In genomic region chr9:23798325-23798724, GRCh38 we compare ENCODE assay signal across 31 cellular contexts. TPM values are rescaled to one million over a fixed set of nuclear protein-coding genes. Genes with fewer than 3 reads are reported as not detected.
DNase-seq lines count a peak whose midpoint lies in the region; ATAC-seq, FAIRE-seq and TF ChIP-seq lines count a peak whose summit lies in the region.
"Had no signal": no experiment of that assay in that cellular context is flagged by ENCODE, and none has a peak within 500 bp of the region (broad histone marks: within the 10 kb centered on the region; RNA-seq: fewer than 3 reads in every experiment).

No MANE protein-coding gene starts in this region.

- H3K79me2 ChIP-seq in HepG2 (ENCODE audit: insufficient read depth, low read length) (no peaks in the 10 kb centered on the region), H9 (ENCODE audit: insufficient read depth, low read length) (peaks cover 49% of the 10 kb centered on the region; the same call in 1 of the 2 replicates)

- no peak overlapping the region for H3K27ac Mint-ChIP-seq in H9
- H3K27ac Mint-ChIP-seq: CD14-positive monocyte; CD4-positive, alpha-beta memory T cell; CD4-positive, CD25-positive, alpha-beta regulatory T cell; CD8-positive, alpha-beta memory T cell had no signal

- H3K36me3 ChIP-seq in HepG2 (replicated peaks in 1 of 2; ENCODE audit: control insufficient read depth in 1 of 2, insufficient read depth in 2 of 2, low read length in 2 of 2) (no peaks in the 10 kb centered on the region), right lobe of liver (no peaks in the 10 kb centered on the region), HEK293 (ENCODE audit: control insufficient read depth in 2 of 2, insufficient read depth in 1 of 2, low read length in 2 of 2) (no peaks in the 10 kb centered on the region; a peak in 1 of 3 replicates)
- H3K36me3 ChIP-seq: BE2C, BLaER1 had no signal

- H2BK20ac ChIP-seq in H9 (ENCODE audit: low read depth, low read length, poor library complexity, severe bottlenecking) = no peak overlapping the region

- no peak overlapping the region for H4K91ac ChIP-seq in H9 (ENCODE audit: insufficient read length, low read depth, low read length)

- H3K23ac ChIP-seq in H9 (ENCODE audit: insufficient read length, low read depth, low read length) = no peak overlapping the region

- peaks cover 61 to 63% of the 10 kb centered on the region in 2 experiments for H3K4me1 Mint-ChIP-seq in H9
- H3K4me1 Mint-ChIP-seq: CD14-positive monocyte; CD4-positive, alpha-beta memory T cell; CD4-positive, CD25-positive, alpha-beta regulatory T cell; CD8-positive, alpha-beta memory T cell had no signal

- POLR2A ChIA-PET in HepG2 (lab: Yijun Ruan, JAX) = no interaction called here
- POLR2A ChIA-PET in HEK293 (lab: Yijun Ruan, JAX) = no interaction called here

- H3K27me3 ChIP-seq in HepG2 (ENCODE audit: control insufficient read depth in 1 of 2, insufficient read depth in 2 of 2, low read length in 2 of 2) (no peaks in the 10 kb centered on the region), right lobe of liver (no peaks in the 10 kb centered on the region), H9 (ENCODE audit: insufficient read depth, low read length) (no peaks in the 10 kb centered on the region)
- H3K27me3 ChIP-seq: BE2C, BLaER1 had no signal

- H3K36me3 Mint-ChIP-seq in H9 (ENCODE audit: insufficient read depth in 1 of 3, low read depth in 3 of 3) = no peaks in the 10 kb centered on the region; a peak in 2 of 7 replicates
- H3K36me3 Mint-ChIP-seq: CD14-positive monocyte; CD4-positive, alpha-beta memory T cell; CD4-positive, CD25-positive, alpha-beta regulatory T cell; CD8-positive, alpha-beta memory T cell had no signal

- no peak overlapping the region for H2BK120ac ChIP-seq in H9 (ENCODE audit: low read depth, low read length, poor library complexity, severe bottlenecking)

- H3K27me3 Mint-ChIP-seq in H9 (ENCODE audit: low read depth) = no peaks in the 10 kb centered on the region
- H3K27me3 Mint-ChIP-seq: CD4-positive, alpha-beta memory T cell; CD4-positive, CD25-positive, alpha-beta regulatory T cell; CD8-positive, alpha-beta memory T cell had no signal

- TF ChIP-seq CTCF in HepG2 (CRISPR knock-in tag; IDR thresholded peaks at IDR 0.05) (no peak), right lobe of liver (IDR thresholded peaks at IDR 0.05) (no peak), HEK293 (tag by site-specific recombination; IDR thresholded peaks at IDR 0.05) (no peak), H9 (conservative IDR thresholded peaks at IDR 0.05) (no peak)

- H3K4ac ChIP-seq in H9 (ENCODE audit: low read depth, low read length) = no peak overlapping the region

- no TSS peak for BruUV-seq in HepG2 (replicated peaks; lab: Mats Ljungman, UMichigan)

- no peak for ATAC-seq in HepG2
- no peak for ATAC-seq in right lobe of liver
- ATAC-seq: GM12878 had no signal

- TF ChIP-seq RAD21 in HepG2 (CRISPR knock-in tag; IDR thresholded peaks at IDR 0.05) = no peak

- H3K79me1 ChIP-seq in H9 (ENCODE audit: insufficient read depth, low read depth, low read length, poor library complexity, severe bottlenecking) = peaks cover 11% of the 10 kb centered on the region

- H3T11ph ChIP-seq in H9 (ENCODE audit: low read length) = no peak overlapping the region

- H3K14ac ChIP-seq in H9 (ENCODE audit: insufficient read depth, low read length) = no peak overlapping the region

- no peak overlapping the region for H3K4me3 Mint-ChIP-seq in H9
- H3K4me3 Mint-ChIP-seq: CD14-positive monocyte; CD4-positive, alpha-beta memory T cell; CD4-positive, CD25-positive, alpha-beta regulatory T cell; CD8-positive, alpha-beta memory T cell had no signal

- no peak overlapping the region for H3K18ac ChIP-seq in H9 (ENCODE audit: insufficient read length, low read depth, low read length)

- H3K27ac ChIP-seq in HepG2 (ENCODE audit: extremely low read length, insufficient read depth, low read length) (no peak overlapping the region), right lobe of liver (no peak overlapping the region), HEK293 (ENCODE audit: extremely low read depth, low read depth, low read length) (no peak overlapping the region), H9 (ENCODE audit: insufficient read length, low read depth, low read length) (no peak overlapping the region)
- H3K27ac ChIP-seq: 22Rv1, BLaER1 had no signal

- H3K9ac ChIP-seq in HepG2 (ENCODE audit: insufficient read depth, low read depth, low read length) = no peak overlapping the region
- H3K9ac ChIP-seq in H9 (ENCODE audit: extremely low read depth, insufficient read length, low read length) = no peak overlapping the region
- H3K9ac ChIP-seq: BLaER1 had no signal

- DNase-seq in HepG2 (ENCODE audit: low spot score) (no peak), right lobe of liver (no peak), NCI-H69 (lab: John Stamatoyannopoulos, UW) (peak; percentile 62), putamen (ENCODE audit: low spot score) (peak; percentile 78), H9 (no peak), nucleus accumbens (lab: John Stamatoyannopoulos, UW) (no peak)
- DNase-seq in stimulated activated CD4-positive, alpha-beta T cell treated with anti-CD3 and anti-CD28 coated beads, Interleukin-15, amount 100 ng/mL, for 24 hours = no peak
- DNase-seq: ACHN; BE2C; C1 segment of cervical spinal cord; CD4-positive, alpha-beta memory T cell; CD4-positive, CD25-positive, alpha-beta regulatory T cell; CD8-positive, alpha-beta memory T cell; COR-L47; DMS 273 treated with DMSO at 0.1 percent for 48 hours; DMS153; DMS53; DMS79; DND-41; EL; GDM1 had no signal

- no peak overlapping the region for H4K8ac ChIP-seq in H9 (replicated peaks; ENCODE audit: insufficient read length, low read depth, low read length)

- peaks cover 14% of the 10 kb centered on the region; the same call in 1 of the 2 replicates for H3K9me3 ChIP-seq in HepG2 (ENCODE audit: low read length)
- H3K9me3 ChIP-seq in right lobe of liver = no peaks in the 10 kb centered on the region
- H3K9me3 ChIP-seq in HEK293 (ENCODE audit: control insufficient read depth, insufficient read depth, low read depth, low read length) = no peaks in the 10 kb centered on the region
- no peaks in the 10 kb centered on the region for H3K9me3 ChIP-seq in H9 (ENCODE audit: control insufficient read depth, low read depth, low read length)
- H3K9me3 ChIP-seq: BE2C, BLaER1 had no signal

- FAIRE-seq in HepG2 (lab: Jason Lieb, UNC) = no peak
- FAIRE-seq: GM12878, GM12892, GM18507 had no signal

- H3K56ac ChIP-seq in H9 (ENCODE audit: insufficient read length, low read depth, low read length) = no peak overlapping the region

- no peak overlapping the region for H2BK5ac ChIP-seq in H9 (ENCODE audit: insufficient read length, low read length)

- no peaks in the 10 kb centered on the region for H3K23me2 ChIP-seq in H9 (ENCODE audit: insufficient read length, low read depth, low read length, poor library complexity, severe bottlenecking)

- intact Hi-C loops in HepG2 (cut with micrococcal nuclease; ENCODE audit: unreplicated experiment) = no loop called here
- intact Hi-C loops in right lobe of liver (cut with DNase I) = no loop called here

- no peaks in the 10 kb centered on the region for H4K20me1 ChIP-seq in HepG2 (ENCODE audit: insufficient read depth, low read length)
- no peaks in the 10 kb centered on the region for H4K20me1 ChIP-seq in H9 (ENCODE audit: control insufficient read depth, insufficient read depth, insufficient read length)
- H4K20me1 ChIP-seq: BLaER1 had no signal

- TF ChIP-seq EP300 in HepG2 (IDR thresholded peaks at IDR 0.05; ENCODE audit: low read depth in 2 of 2, low read length in 2 of 2) (no peak), HepG2 (CRISPR knock-in tag; IDR thresholded peaks at IDR 0.05; ENCODE audit: borderline replicate concordance) (no peak)

- no peaks in the 10 kb centered on the region for H3K9me3 Mint-ChIP-seq in H9

- H2BK12ac ChIP-seq in H9 (ENCODE audit: insufficient read length, low read depth, low read length) = no peak overlapping the region

- no peak overlapping the region for H4K5ac ChIP-seq in H9 (ENCODE audit: insufficient read length, low read depth, low read length)

- TF ChIP-seq POLR2A in HepG2 (IDR thresholded peaks at IDR 0.05; ENCODE audit: insufficient read depth in 1 of 2, low read depth in 2 of 2, low read length in 2 of 2) (no peak), right lobe of liver (IDR thresholded peaks at IDR 0.05) (no peak)

- H3K4me3 ChIP-seq in HepG2 (replicated peaks in 1 of 3; ENCODE audit: insufficient read depth in 1 of 3, low read depth in 2 of 3, low read length in 3 of 3) (no peak overlapping the region), right lobe of liver (no peak overlapping the region), HEK293 (ENCODE audit: low read depth, low read length) (no peak overlapping the region)
- H3K4me3 ChIP-seq: BLaER1, GM12878 had no signal

- in situ Hi-C loops in HepG2 (cut with HindIII; ENCODE audit: extremely low pct_ligation_motif_present, low pct_unique_long_range_greater_than_20kb) = no loop called here

- H2AK5ac ChIP-seq in H9 (ENCODE audit: insufficient read length, low read length) = no peak overlapping the region

- H2BK15ac ChIP-seq in H9 (ENCODE audit: low read depth, low read length) = no peak overlapping the region

- H2AFZ ChIP-seq in HepG2 (ENCODE audit: low read length) (no peak overlapping the region), H9 (ENCODE audit: low read length) (no peak overlapping the region)

- no peaks in the 10 kb centered on the region for H3K4me1 ChIP-seq in HepG2 (ENCODE audit: insufficient read depth, low read length)
- H3K4me1 ChIP-seq in right lobe of liver = no peaks in the 10 kb centered on the region
- 0 out of 2 replicates have a peak, but pooled peaks cover 3% of the 10 kb centered on the region for H3K4me1 ChIP-seq in HEK293 (ENCODE audit: control insufficient read depth, insufficient read depth, low read length)
- peaks cover 22% of the 10 kb centered on the region for H3K4me1 ChIP-seq in H9 (ENCODE audit: insufficient read depth, low read length)
- H3K4me1 ChIP-seq: BE2C, BLaER1 had no signal

- CTCF ChIA-PET in HepG2 (lab: Yijun Ruan, JAX; ENCODE audit: low intra/inter-chr PET ratio, low total read pairs) (no interaction called here), HEK293 (lab: Yijun Ruan, JAX) (no interaction called here)

- H3K4me2 ChIP-seq in HepG2 (ENCODE audit: low read depth, low read length) (no peak overlapping the region), H9 (ENCODE audit: insufficient read depth, insufficient read length, low read length) (no peak overlapping the region)
- H3K4me2 ChIP-seq: BLaER1 had no signal

- 5% methylated on average over 4 of the region's 4 CpGs for WGBS in HepG2 (ENCODE audit: low lambda C conversion rate)
- 60% methylated on average over 4 of the region's 4 CpGs for WGBS in right lobe of liver (ENCODE audit: insufficient coverage, low coverage, low lambda C conversion rate, missing lambda C conversion rate)
- WGBS in H9 (ENCODE audit: extremely low coverage, insufficient read length, low lambda C conversion rate) = no CpG with 5 or more reads among the region's 4 CpGs

RNA-seq across cellular contexts. Expression of gene ELAVL2, which starts 27.7 kb away (rescaled TPM):
- total RNA-seq in HepG2 (2016; rRNA removed; fragmentation: Illumina TruSeq; extraction: Trizol) (not detected in 2 replicates), right lobe of liver (not detected), H9 (2021) (16.8 and 19.9 TPM in 2 replicates)
- not detected in 2 replicates for total RNA-seq in HepG2 (2016; cell fraction: cytosol; rRNA removed; fragmentation: Illumina TruSeq; extraction: Trizol; ENCODE audit: low read depth)
- not detected in 2 replicates for total RNA-seq in HepG2 (2016; cell fraction: insoluble cytoplasmic fraction; rRNA removed; fragmentation: Illumina TruSeq; extraction: Trizol)
- total RNA-seq in HepG2 (2016; cell fraction: membrane; rRNA removed; fragmentation: Illumina TruSeq; extraction: Trizol) = not detected in 2 replicates
- not detected in 2 replicates for total RNA-seq in HepG2 (2016; cell fraction: nucleus; rRNA removed; fragmentation: Illumina TruSeq; extraction: Trizol)
- polyA plus RNA-seq in HepG2 (2011; rRNA removed) = not detected in 2 replicates
- polyA plus RNA-seq in HepG2 (2011; cell fraction: cytosol; rRNA removed) = not detected in 2 replicates
- not detected in 2 replicates for polyA plus RNA-seq in HepG2 (2011; cell fraction: nucleus; rRNA removed)
- polyA plus RNA-seq in HepG2 (2012) = not detected in 2 replicates
- polyA plus RNA-seq in HepG2 (2016; cell fraction: cytosol; fragmentation: Illumina TruSeq; extraction: Trizol; ENCODE audit: low read depth) = not detected in 2 replicates
- polyA plus RNA-seq in HepG2 (2016; cell fraction: insoluble cytoplasmic fraction; fragmentation: Illumina TruSeq; extraction: Trizol; ENCODE audit: low read depth) = not detected in 2 replicates
- polyA plus RNA-seq in HepG2 (2016; cell fraction: membrane; fragmentation: Illumina TruSeq; extraction: Trizol; ENCODE audit: low read depth) = not detected in 2 replicates
- not detected in 2 replicates for polyA plus RNA-seq in HepG2 (2016; cell fraction: nucleus; fragmentation: Illumina TruSeq; extraction: Trizol; ENCODE audit: insufficient read depth, low read depth)
- polyA minus RNA-seq in HepG2 (2011; rRNA and poly(A)+ RNA removed; ENCODE audit: low replicate concordance) = not detected in 2 replicates
- polyA minus RNA-seq in HepG2 (2011; cell fraction: cytosol; rRNA and poly(A)+ RNA removed) = not detected in 2 replicates
- polyA minus RNA-seq in HepG2 (2011; cell fraction: nucleus; rRNA and poly(A)+ RNA removed) = not detected in 2 replicates
- total RNA-seq: A673; CD4-positive, alpha-beta memory T cell; CD4-positive, CD25-positive, alpha-beta regulatory T cell; CD8-positive, alpha-beta memory T cell; Daoy; G401 had no signal
- polyA plus RNA-seq: CD14-positive monocyte; CD4-positive, alpha-beta memory T cell; CD4-positive, CD25-positive, alpha-beta regulatory T cell; CD8-positive, alpha-beta memory T cell had no signal

Comparison
In these comparisons a context has a peak if more than half of its experiments do, and no peak if none do; other contexts are left out.
1. DNase-seq: peak in NCI-H69 (single experiment) and putamen (single experiment); none in HepG2 (single experiment), right lobe of liver (0 of 3), H9 (single experiment), stimulated activated CD4-positive, alpha-beta T cell treated with anti-CD3 and anti-CD28 coated beads, Interleukin-15, amount 100 ng/mL, for 24 hours (single experiment) and nucleus accumbens (0 of 56).
2. RNA of gene ELAVL2, which starts 27.7 kb away (total RNA-seq): 16.8 to 19.9 TPM in H9; not detected in HepG2 and not detected in right lobe of liver; every median in the first group is over 10 times any median in the second.